ENCODE assay signal across 8 cellular contexts in genomic region chr16:67277294-67277998, GRCh38. TPM values are rescaled to one million over a fixed set of nuclear protein-coding genes. Genes with fewer than 3 reads are reported as not detected.
A peak's percentile ranks its signal among the peaks of the same experiment; 100 is the strongest.
DNase-seq lines count a peak whose midpoint lies in the region; FAIRE-seq and TF ChIP-seq lines count a peak whose summit lies in the region.

No MANE protein-coding gene starts in this region.

- in situ Hi-C loops in HAP-1 (cut with MboI; ENCODE audit: low sequenced_read_pairs) = no loop called here

- no peaks in the 10 kb centered on the region for H4K20me1 ChIP-seq in SK-N-SH (ENCODE audit: insufficient read depth)

- CTCF ChIA-PET in SK-N-SH (lab: Yijun Ruan, JAX) = interaction anchor here (0.8 to 2.2 kb wide), 12 partner anchors 8 to 165 kb away, joined by 3 to 7 read pairs (median 3); partner anchors contain the start of genes KCTD19 and LRRC36

- WGBS in SK-N-SH (ENCODE audit: low lambda C conversion rate) = 46% methylated on average over 4 of the region's 4 CpGs
- WGBS in esophagus muscularis mucosa = 77% methylated on average over 4 of the region's 4 CpGs
- 89 to 91% methylated on average over 4 of the region's 4 CpGs for WGBS in sigmoid colon, 2 donors
- 85 to 93% (median 89%) methylated on average over 4 of the region's 4 CpGs for WGBS in small intestine, 3 donors

- POLR2A ChIA-PET in SK-N-SH (lab: Yijun Ruan, JAX) = no interaction called here

- no peak for FAIRE-seq in small intestine (lab: Jason Lieb, UNC)

- TF ChIP-seq CTCF in SK-N-SH (IDR thresholded peaks at IDR 0.05) (no peak), esophagus muscularis mucosa (IDR thresholded peaks at IDR 0.05) (no peak), sigmoid colon (IDR thresholded peaks at IDR 0.05) (no peak)

- H3K9ac ChIP-seq in SK-N-SH = peak overlapping the region; percentile 82

- H3K4me1 ChIP-seq in HAP-1 (peaks cover 6% of the 10 kb centered on the region), SK-N-SH (ENCODE audit: control insufficient read depth in 1 of 2, insufficient read depth in 2 of 2, low read depth in 1 of 2, low read length in 1 of 2) (peaks cover 25 to 29% of the 10 kb centered on the region in 2 experiments; a peak in 3 of 4 replicates), esophagus muscularis mucosa (peaks cover 13 to 35% (median 31%) of the 10 kb centered on the region in 4 donors), sigmoid colon (peaks cover 0 to 31% (median 12%) of the 10 kb centered on the region in 4 donors), small intestine (ENCODE audit: control insufficient read depth in 2 of 2, insufficient read depth in 1 of 2, low read depth in 1 of 2, low read length in 1 of 2) (peaks cover 0 to 4% of the 10 kb centered on the region in 2 donors)

- peak in 1 of 2 experiments; percentile 92; a peak in 2 of 4 replicates for TF ChIP-seq EP300 in SK-N-SH (IDR thresholded peaks at IDR 0.05; ENCODE audit: borderline replicate concordance in 1 of 2, low read depth in 1 of 2, low read length in 1 of 2)
- TF ChIP-seq EP300 in esophagus muscularis mucosa (IDR thresholded peaks at IDR 0.05) = no peak
- no peak for TF ChIP-seq EP300 in sigmoid colon (IDR thresholded peaks at IDR 0.05)

- H3K79me2 ChIP-seq in SK-N-SH (ENCODE audit: insufficient read depth) = peaks cover 35% of the 10 kb centered on the region

- peak overlapping the region; percentile 96 for H3K4me2 ChIP-seq in SK-N-SH

- no peaks in the 10 kb centered on the region for H3K27me3 ChIP-seq in HAP-1 (ENCODE audit: low read depth)
- H3K27me3 ChIP-seq in SK-N-SH (ENCODE audit: insufficient read depth) = no peaks in the 10 kb centered on the region
- H3K27me3 ChIP-seq in esophagus muscularis mucosa = no peaks in the 10 kb centered on the region
- peaks cover 0 to 5% (median 5%) of the 10 kb centered on the region in 3 donors for H3K27me3 ChIP-seq in sigmoid colon
- no peaks in the 10 kb centered on the region for H3K27me3 ChIP-seq in small intestine (ENCODE audit: control insufficient read depth in 2 of 2, insufficient read depth in 2 of 2, low read length in 2 of 2)

- TF ChIP-seq POLR2A in esophagus muscularis mucosa (IDR thresholded peaks at IDR 0.05; ENCODE audit: low read depth) (no peak), sigmoid colon (IDR thresholded peaks at IDR 0.05) (no peak)

- peaks cover 22% of the 10 kb centered on the region for H3K36me3 ChIP-seq in HAP-1 (replicated peaks)
- peaks cover 13 to 29% of the 10 kb centered on the region in 2 experiments for H3K36me3 ChIP-seq in SK-N-SH (replicated peaks in 1 of 2; ENCODE audit: control insufficient read depth in 1 of 2, insufficient read depth in 2 of 2, low read length in 1 of 2)
- H3K36me3 ChIP-seq in esophagus muscularis mucosa = peaks cover 0 to 14% (median 0%) of the 10 kb centered on the region in 4 donors
- H3K36me3 ChIP-seq in sigmoid colon = no peaks in the 10 kb centered on the region
- no peaks in the 10 kb centered on the region for H3K36me3 ChIP-seq in small intestine (ENCODE audit: control insufficient read depth in 2 of 2, insufficient read depth in 2 of 2, low read length in 2 of 2)

- intact Hi-C loops in esophagus muscularis mucosa (cut with DNase I) (no loop called here), sigmoid colon (cut with DNase I) (loop anchor here (5.0 kb wide), 1 partner anchor 120 kb away; no protein-coding TSS in a partner anchor)

- no peak for TF ChIP-seq RAD21 in SK-N-SH (IDR thresholded peaks at IDR 0.05; ENCODE audit: low read length)

- H2AFZ ChIP-seq in SK-N-SH (ENCODE audit: low read depth) = no peak overlapping the region

- no peaks in the 10 kb centered on the region for H3K9me2 ChIP-seq in SK-N-SH

- H3F3A ChIP-seq in SK-N-SH (replicated peaks; ENCODE audit: insufficient read depth) = peaks cover 24% of the 10 kb centered on the region

- DNase-seq in HAP-1 (ENCODE audit: low spot score in 2 of 2) (no peak), SK-N-SH (no peak), esophagus muscularis mucosa (ENCODE audit: extremely low spot score) (no peak), sigmoid colon (peak; percentile 74), NCI-H1092 treated with DMSO at 0.1 percent for 48 hours (lab: John Stamatoyannopoulos, UW) (no peak), HuH-7.5 (ENCODE audit: low spot score) (no peak), NCI-H1930 (lab: John Stamatoyannopoulos, UW) (no peak), small intestine (no peak)

- H3K27ac ChIP-seq in SK-N-SH (ENCODE audit: low read depth in 2 of 2, low read length in 1 of 2) (peak overlapping the region; percentile 54 to 100), esophagus muscularis mucosa (replicated peaks in 1 of 4) (peak overlapping the region; percentile 58 to 70 (median 64)), sigmoid colon (peak overlapping the region in 3 of 4 donors; percentile 25 to 70 (median 61)), small intestine (ENCODE audit: low read depth in 1 of 2, low read length in 1 of 2) (peak overlapping the region in 1 of 2 donors; percentile 24)

- H3K4me3 ChIP-seq in HAP-1 (peak overlapping the region; percentile 52; the same call in 1 of the 2 replicates), SK-N-SH (ENCODE audit: low read depth in 2 of 2, low read length in 1 of 2) (peak overlapping the region; percentile 44 to 64; a peak in 3 of 4 replicates), esophagus muscularis mucosa (no peak overlapping the region), sigmoid colon (no peak overlapping the region), small intestine (ENCODE audit: low read depth in 1 of 2, low read length in 2 of 2) (no peak overlapping the region)

- no peaks in the 10 kb centered on the region for H3K9me3 ChIP-seq in HAP-1
- no peaks in the 10 kb centered on the region for H3K9me3 ChIP-seq in SK-N-SH
- H3K9me3 ChIP-seq in esophagus muscularis mucosa = no peaks in the 10 kb centered on the region
- no peaks in the 10 kb centered on the region for H3K9me3 ChIP-seq in sigmoid colon
- H3K9me3 ChIP-seq in small intestine (ENCODE audit: control insufficient read depth, low read depth) = no peaks in the 10 kb centered on the region

TF ChIP-seq in SK-N-SH, 30 proteins besides CTCF, POLR2A, EP300 and RAD21 (continues in another document):
- peak; percentile 84 for TF ChIP-seq TCF12 (IDR thresholded peaks at IDR 0.05)
- no peak for TF ChIP-seq MXI1 (IDR thresholded peaks at IDR 0.05; ENCODE audit: low read depth, low read length)
- peak; percentile 99 for TF ChIP-seq NFIC (IDR thresholded peaks at IDR 0.05; ENCODE audit: borderline replicate concordance)
- TF ChIP-seq IRF3 (IDR thresholded peaks at IDR 0.05; ENCODE audit: low read depth, low read length) = no peak
- no peak for TF ChIP-seq CHD2 (IDR thresholded peaks at IDR 0.05; ENCODE audit: low read length, partially characterized antibody)

RNA-seq across cellular contexts. Expression of gene PLEKHG4, which starts 1.9 kb away (rescaled TPM):
- polyA plus RNA-seq in SK-N-SH (2012; rRNA removed) (65.5 and 87.0 TPM in 2 replicates), sigmoid colon (1 to 10 TPM; 3.0 to 7.9 (median 3.5) TPM), small intestine (1 to 10 TPM; 1.6 to 5.2 (median 4.7) TPM)
- polyA plus RNA-seq in SK-N-SH (2012; cell fraction: cytosol; rRNA removed) = 13.2 and 22.7 TPM in 2 replicates
- polyA plus RNA-seq in SK-N-SH (2012; cell fraction: nucleus; rRNA removed) = 417 and 427 TPM in 2 replicates
- total RNA-seq in esophagus muscularis mucosa (1 to 10 TPM; 3.0 to 8.7 (median 3.2) TPM), sigmoid colon (1 to 10 TPM; 1.4 to 6.2 (median 3.7) TPM)

RNA-seq across cellular contexts. Expression of gene SLC9A5, which starts 28.7 kb away (rescaled TPM):
- polyA plus RNA-seq in SK-N-SH (2012; rRNA removed) (4.1 and 5.8 TPM in 2 replicates), sigmoid colon (under 1 TPM in 2 of 3 donors, not detected in 1; 0.46 to 0.99 TPM), small intestine (under 1 TPM in 2 of 3 donors, not detected in 1; 0.39 to 0.54 TPM)
- polyA plus RNA-seq in SK-N-SH (2012; cell fraction: cytosol; rRNA removed) = 1.5 and 1.6 TPM in 2 replicates
- polyA plus RNA-seq in SK-N-SH (2012; cell fraction: nucleus; rRNA removed) = 29.9 and 31.6 TPM in 2 replicates
- total RNA-seq in esophagus muscularis mucosa (under 1 TPM; 0.13 to 0.69 (median 0.37) TPM), sigmoid colon (1 to 10 TPM in 2 of 4 donors, under 1 TPM in 1, not detected in 1; 0.68 to 6.1 (median 1.1) TPM)

RNA-seq across cellular contexts. Expression of gene FHOD1, which starts 30.2 kb away (rescaled TPM):
- polyA plus RNA-seq in SK-N-SH (2012; rRNA removed) = 53.2 and 70.9 TPM in 2 replicates
- polyA plus RNA-seq in SK-N-SH (2012; cell fraction: cytosol; rRNA removed) = 17.6 and 25.5 TPM in 2 replicates
- polyA plus RNA-seq in SK-N-SH (2012; cell fraction: nucleus; rRNA removed) = 343 and 475 TPM in 2 replicates
- 10 to 100 TPM in 2 of 4 donors, 1 to 10 TPM in 2; 8.0 to 15.6 (median 10.0) TPM for total RNA-seq in esophagus muscularis mucosa
- 10 to 100 TPM in 2 of 4 donors, 1 to 10 TPM in 2; 6.7 to 17.1 (median 11.5) TPM for total RNA-seq in sigmoid colon
- 10 to 100 TPM in 1 of 3 donors, 1 to 10 TPM in 2; 4.8 to 25.2 (median 5.5) TPM for polyA plus RNA-seq in sigmoid colon
- 10 to 100 TPM; 12.8 to 19.7 (median 18.9) TPM for polyA plus RNA-seq in small intestine

RNA-seq across cellular contexts. Expression of gene KCTD19, which starts 49.1 kb away (rescaled TPM):
- polyA plus RNA-seq in SK-N-SH (2012; rRNA removed) = 1.8 and 1.9 TPM in 2 replicates
- 0.41 and 0.49 TPM in 2 replicates for polyA plus RNA-seq in SK-N-SH (2012; cell fraction: cytosol; rRNA removed)
- 9.1 and 10.8 TPM in 2 replicates for polyA plus RNA-seq in SK-N-SH (2012; cell fraction: nucleus; rRNA removed)
- total RNA-seq in esophagus muscularis mucosa = not detected
- under 1 TPM in 1 of 4 donors, not detected in 3; under 0.01 TPM for total RNA-seq in sigmoid colon
- under 1 TPM in 1 of 3 donors, not detected in 2; 0.04 TPM for polyA plus RNA-seq in sigmoid colon
- under 1 TPM in 1 of 3 donors, not detected in 2; 0.01 TPM for polyA plus RNA-seq in small intestine

RNA-seq across cellular contexts. Expression of gene LRRC36, which starts 49.2 kb away (rescaled TPM):
- polyA plus RNA-seq in SK-N-SH (2012; rRNA removed) = 0.78 and 0.92 TPM in 2 replicates
- polyA plus RNA-seq in SK-N-SH (2012; cell fraction: cytosol; rRNA removed) = 0.30 and 0.36 TPM in 2 replicates
- 3.6 and 4.8 TPM in 2 replicates for polyA plus RNA-seq in SK-N-SH (2012; cell fraction: nucleus; rRNA removed)
- total RNA-seq in esophagus muscularis mucosa = under 1 TPM in 1 of 4 donors, not detected in 3; 0.33 TPM
- under 1 TPM in 1 of 4 donors, not detected in 3; 0.55 TPM for total RNA-seq in sigmoid colon
- under 1 TPM in 1 of 3 donors, not detected in 2; 0.74 TPM for polyA plus RNA-seq in sigmoid colon
- under 1 TPM in 1 of 3 donors, not detected in 2; 0.87 TPM for polyA plus RNA-seq in small intestine

Comparison
In these comparisons a context has a peak if more than half of its experiments do, and no peak if none do; other contexts are left out.
1. H3K4me3 ChIP-seq: peak in HAP-1 (single experiment) and SK-N-SH (2 of 2); none in esophagus muscularis mucosa (0 of 4), sigmoid colon (0 of 4) and small intestine (0 of 2).